Comparison of ENCODE assay signal across 8 cellular contexts in the genomic region with DNA sequence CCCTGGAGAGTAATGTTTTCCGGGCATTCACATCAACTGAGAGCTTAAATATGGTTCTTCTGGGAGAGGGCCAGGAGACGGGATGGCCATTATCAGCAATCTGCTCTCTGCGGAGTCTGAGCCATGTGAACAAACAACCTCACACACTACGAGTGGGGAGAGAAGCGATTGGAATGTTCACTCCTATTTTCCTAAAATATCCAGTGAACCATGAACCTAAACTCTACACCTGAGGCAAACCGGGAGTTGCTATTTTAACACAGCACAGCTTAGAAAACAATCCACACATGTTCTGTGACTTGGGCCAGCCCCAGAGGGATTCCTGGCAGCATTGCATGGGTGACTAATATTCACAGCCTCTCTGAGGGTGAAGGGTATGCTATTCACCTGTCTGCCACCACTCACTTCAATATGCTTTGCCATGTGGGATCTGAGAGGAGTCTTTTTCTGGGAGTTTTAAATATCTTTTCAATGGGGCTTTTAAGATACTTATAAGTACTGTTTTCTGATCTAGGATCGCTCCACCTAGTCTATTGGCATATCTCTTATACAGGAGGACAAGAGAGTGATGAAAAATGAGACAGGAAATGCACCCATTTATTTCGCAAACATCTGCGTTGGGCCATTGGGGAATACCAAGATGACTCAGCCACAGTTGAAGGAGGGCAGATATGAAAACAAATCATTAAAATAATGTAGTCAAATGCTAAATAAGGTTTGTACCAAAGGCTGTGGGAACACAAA.
DNase-seq lines count a peak whose midpoint lies in the region; ATAC-seq and TF ChIP-seq lines count a peak whose summit lies in the region.

No MANE protein-coding gene starts in this region.

- peaks cover 25% of the 10 kb centered on the region for H3K4me1 Mint-ChIP-seq in activated naive CD4-positive, alpha-beta T cell treated with anti-CD3 and anti-CD28 coated beads, Interleukin-2, amount 50 U/mL, for 24 hours
- H3K4me1 Mint-ChIP-seq in Caco-2 (ENCODE audit: low read depth, unreplicated experiment) = peaks cover 5% of the 10 kb centered on the region

- H3K36me3 ChIP-seq in endocrine pancreas (ENCODE audit: control insufficient read depth, insufficient read depth, low read length) (no peaks in the 10 kb centered on the region), prostate gland (no peaks in the 10 kb centered on the region), Caco-2 (ENCODE audit: control insufficient read depth, insufficient read depth, low read length) (no peaks in the 10 kb centered on the region)

- DNase-seq in activated naive CD4-positive, alpha-beta T cell (lab: John Stamatoyannopoulos, UW) = no peak
- DNase-seq in NCI-H2196 (lab: John Stamatoyannopoulos, UW; ENCODE audit: unreplicated experiment) (peak; percentile 37), prostate gland (ENCODE audit: low spot score) (peak; percentile 73), NCI-H82 treated with DMSO at 0.1 percent for 48 hours (lab: John Stamatoyannopoulos, UW; ENCODE audit: unreplicated experiment) (no peak), Caco-2 (no peak)

- intact Hi-C loops in prostate gland (cut with DNase I) = loop anchor here (5.0 to 10.0 kb wide), 2 partner anchors 79 to 134 kb away; no protein-coding TSS in a partner anchor
- intact Hi-C loops in Caco-2 (cut with micrococcal nuclease; ENCODE audit: unreplicated experiment) = no loop called here

- H3K9ac ChIP-seq in endocrine pancreas (ENCODE audit: control insufficient read depth, insufficient read depth, low read length) = peak overlapping the region; percentile 19

- BruUV-seq in Caco-2 (replicated peaks; lab: Mats Ljungman, UMichigan) = no TSS peak

- TF ChIP-seq CTCF in prostate gland (IDR thresholded peaks at IDR 0.05) (peak in 2 of 4 experiments; percentile 31 to 32), Caco-2 (IDR thresholded peaks at IDR 0.05; ENCODE audit: insufficient read depth in 1 of 2, low read depth in 1 of 2, low read length in 1 of 2, severe bottlenecking in 1 of 2, unreplicated experiment in 1 of 2) (no peak)

- CTCF ChIA-PET in Caco-2 (lab: Charles Lee) = no interaction called here

- H3K36me3 Mint-ChIP-seq in activated naive CD4-positive, alpha-beta T cell treated with anti-CD3 and anti-CD28 coated beads, Interleukin-2, amount 50 U/mL, for 24 hours = no peaks in the 10 kb centered on the region
- no peaks in the 10 kb centered on the region for H3K36me3 Mint-ChIP-seq in Caco-2 (ENCODE audit: insufficient read depth, unreplicated experiment)

- 28% methylated on average over 9 of the region's 9 CpGs for WGBS in prostate gland

- H3K27me3 ChIP-seq in endocrine pancreas (ENCODE audit: control insufficient read depth, insufficient read depth, low read length) (no peaks in the 10 kb centered on the region), prostate gland (replicated peaks; ENCODE audit: insufficient read depth) (no peaks in the 10 kb centered on the region), Caco-2 (replicated peaks; ENCODE audit: control insufficient read depth, insufficient read depth, low read length) (no peaks in the 10 kb centered on the region)

- peak overlapping the region; percentile 42 to 59 for H3K27ac ChIP-seq in prostate gland

- H3K27me3 Mint-ChIP-seq in activated naive CD4-positive, alpha-beta T cell treated with anti-CD3 and anti-CD28 coated beads, Interleukin-2, amount 50 U/mL, for 24 hours = no peaks in the 10 kb centered on the region
- no peaks in the 10 kb centered on the region for H3K27me3 Mint-ChIP-seq in Caco-2 (ENCODE audit: insufficient read depth, unreplicated experiment)

- POLR2A ChIA-PET in Caco-2 (lab: Charles Lee) = no interaction called here

- peak overlapping the region; percentile 86 for H3K27ac Mint-ChIP-seq in activated naive CD4-positive, alpha-beta T cell treated with anti-CD3 and anti-CD28 coated beads, Interleukin-2, amount 50 U/mL, for 24 hours
- no peak overlapping the region for H3K27ac Mint-ChIP-seq in Caco-2 (ENCODE audit: unreplicated experiment)

- H3K4me3 Mint-ChIP-seq in activated naive CD4-positive, alpha-beta T cell treated with anti-CD3 and anti-CD28 coated beads, Interleukin-2, amount 50 U/mL, for 24 hours = peak overlapping the region; percentile 12
- no peak overlapping the region for H3K4me3 Mint-ChIP-seq in Caco-2 (ENCODE audit: unreplicated experiment)

- ATAC-seq in HG02884 (IDR thresholded peaks at IDR 0.05; ENCODE audit: unreplicated experiment) = peak; percentile 77

- H3K9me3 Mint-ChIP-seq in activated naive CD4-positive, alpha-beta T cell treated with anti-CD3 and anti-CD28 coated beads, Interleukin-2, amount 50 U/mL, for 24 hours = peaks cover 7% of the 10 kb centered on the region
- no peaks in the 10 kb centered on the region for H3K9me3 Mint-ChIP-seq in Caco-2 (ENCODE audit: unreplicated experiment)

- H3K9me3 ChIP-seq in endocrine pancreas (ENCODE audit: control insufficient read depth, low read length) (no peaks in the 10 kb centered on the region), prostate gland (no peaks in the 10 kb centered on the region), Caco-2 (no peaks in the 10 kb centered on the region)

- H3K4me3 ChIP-seq in endocrine pancreas (ENCODE audit: control insufficient read depth, insufficient read depth, low read length) (no peak overlapping the region), prostate gland (no peak overlapping the region), Caco-2 (ENCODE audit: low read depth, low read length) (no peak overlapping the region)

- TF ChIP-seq POLR2A in prostate gland (IDR thresholded peaks at IDR 0.05) = no peak

- H3K4me1 ChIP-seq in endocrine pancreas (ENCODE audit: control insufficient read depth, insufficient read depth, low read length) (peaks cover 3% of the 10 kb centered on the region), prostate gland (replicated peaks) (peaks cover 9% of the 10 kb centered on the region), Caco-2 (no peaks in the 10 kb centered on the region)

Comparison
In these comparisons a context has a peak if more than half of its experiments do, and no peak if none do; other contexts are left out.
1. DNase-seq: peak in NCI-H2196 (single experiment) and prostate gland (single experiment); none in activated naive CD4-positive, alpha-beta T cell (0 of 4), NCI-H82 treated with DMSO at 0.1 percent for 48 hours (single experiment) and Caco-2 (0 of 2).